Comparison of ENCODE assay signal across 14 cellular contexts in genomic region chr1:225451340-225451739, GRCh38. TPM values are rescaled to one million over a fixed set of nuclear protein-coding genes. Genes with fewer than 3 reads are reported as not detected.
DNase-seq lines count a peak whose midpoint lies in the region; ATAC-seq and TF ChIP-seq lines count a peak whose summit lies in the region.
"Had no signal": no experiment of that assay in that cellular context is flagged by ENCODE, and none has a peak within 500 bp of the region (broad histone marks: within the 10 kb centered on the region; RNA-seq: fewer than 3 reads in every experiment).

No MANE protein-coding gene starts in this region.

- TF ChIP-seq CTCF in coronary artery (IDR thresholded peaks at IDR 0.05) (no peak), nephron (IDR thresholded peaks at IDR 0.05; ENCODE audit: unreplicated experiment in 3 of 3) (no peak)

- H3K36me3 ChIP-seq in CD4-positive, CD25-positive, alpha-beta regulatory T cell (ENCODE audit: control insufficient read depth, insufficient read depth, low read length) = no peaks in the 10 kb centered on the region
- H3K36me3 ChIP-seq: Peyer's patch had no signal

- H3K4me3 ChIP-seq in CD4-positive, CD25-positive, alpha-beta regulatory T cell (ENCODE audit: low read depth, low read length) = no peak overlapping the region
- H3K4me3 ChIP-seq in coronary artery = no peak overlapping the region
- H3K4me3 ChIP-seq: Peyer's patch, psoas muscle had no signal

- H3K4me1 Mint-ChIP-seq in CD4-positive, CD25-positive, alpha-beta regulatory T cell = peaks cover 6 to 41% (median 13%) of the 10 kb centered on the region in 4 donors
- peaks cover 39% of the 10 kb centered on the region for H3K4me1 Mint-ChIP-seq in nephron

- H3K9me3 ChIP-seq in CD4-positive, CD25-positive, alpha-beta regulatory T cell (ENCODE audit: control insufficient read depth in 2 of 2, low read length in 2 of 2) = no peaks in the 10 kb centered on the region
- H3K9me3 ChIP-seq: Peyer's patch, psoas muscle had no signal

- H3K36me3 Mint-ChIP-seq in CD4-positive, CD25-positive, alpha-beta regulatory T cell = no peaks in the 10 kb centered on the region
- H3K36me3 Mint-ChIP-seq in nephron (ENCODE audit: low read depth) = no peaks in the 10 kb centered on the region
- H3K36me3 Mint-ChIP-seq: activated naive CD8-positive, alpha-beta T cell had no signal

- H3K27me3 Mint-ChIP-seq in CD4-positive, CD25-positive, alpha-beta regulatory T cell = no peaks in the 10 kb centered on the region
- H3K27me3 Mint-ChIP-seq in nephron (ENCODE audit: low read depth) = no peaks in the 10 kb centered on the region
- H3K27me3 Mint-ChIP-seq: activated naive CD8-positive, alpha-beta T cell had no signal

- no peak for DNase-seq in CD4-positive, CD25-positive, alpha-beta regulatory T cell
- peak; percentile 38 for DNase-seq in HT1080 (ENCODE audit: low read depth)
- DNase-seq in coronary artery (ENCODE audit: low spot score) = peak; percentile 70
- DNase-seq in NCI-H1694 (lab: John Stamatoyannopoulos, UW) = no peak
- DNase-seq: NCI-H748 treated with DMSO at 0.1 percent for 48 hours; psoas muscle; stimulated activated CD4-positive, alpha-beta T cell treated with anti-CD3 and anti-CD28 coated beads, Interleukin-15, amount 100 ng/mL, for 24 hours; T-helper 1 cell had no signal

- H3K27ac ChIP-seq in CD4-positive, CD25-positive, alpha-beta regulatory T cell (ENCODE audit: insufficient read depth, low read length, poor library complexity, severe bottlenecking) = no peak overlapping the region
- H3K27ac ChIP-seq in coronary artery = peak overlapping the region in 1 of 2 donors; percentile 53
- H3K27ac ChIP-seq: psoas muscle had no signal

- no peak overlapping the region for H3K4me3 Mint-ChIP-seq in CD4-positive, CD25-positive, alpha-beta regulatory T cell
- no peak overlapping the region for H3K4me3 Mint-ChIP-seq in nephron
- H3K4me3 Mint-ChIP-seq: activated naive CD8-positive, alpha-beta T cell; WTC11 had no signal

- H3K27me3 ChIP-seq in CD4-positive, CD25-positive, alpha-beta regulatory T cell (ENCODE audit: control insufficient read depth, insufficient read depth, low read length) = no peaks in the 10 kb centered on the region
- H3K27me3 ChIP-seq: Peyer's patch had no signal

- H3K27ac Mint-ChIP-seq in CD4-positive, CD25-positive, alpha-beta regulatory T cell = peak overlapping the region in 2 of 3 donors; percentile 45 to 76
- peak overlapping the region in 2 of 3 experiments; percentile 54 to 81 for H3K27ac Mint-ChIP-seq in nephron
- H3K27ac Mint-ChIP-seq: activated naive CD8-positive, alpha-beta T cell; WTC11 had no signal

- H3K4me1 ChIP-seq in CD4-positive, CD25-positive, alpha-beta regulatory T cell (ENCODE audit: control insufficient read depth, insufficient read depth, low read length, poor library complexity, severe bottlenecking) = peaks cover 6% of the 10 kb centered on the region
- H3K4me1 ChIP-seq: psoas muscle had no signal

- peaks cover 0 to 3% (median 0%) of the 10 kb centered on the region in 7 donors for H3K9me3 Mint-ChIP-seq in CD4-positive, CD25-positive, alpha-beta regulatory T cell
- H3K9me3 Mint-ChIP-seq in nephron = peaks cover 5% of the 10 kb centered on the region

- ATAC-seq in CD4-positive, CD25-positive, alpha-beta regulatory T cell (ENCODE audit: low read depth in 2 of 2) = no peak
- no peak for ATAC-seq in HG02642 (IDR thresholded peaks at IDR 0.05; ENCODE audit: poor library complexity, unreplicated experiment)
- no peak for ATAC-seq in GM21390 (IDR thresholded peaks at IDR 0.05; ENCODE audit: unreplicated experiment)

RNA-seq across cellular contexts. Expression of gene LBR, which starts 23.5 kb away (rescaled TPM):
- 140 TPM for total RNA-seq in CD4-positive, CD25-positive, alpha-beta regulatory T cell
- 100 to 1,000 TPM; 123 to 175 (median 145) TPM for polyA plus RNA-seq in CD4-positive, CD25-positive, alpha-beta regulatory T cell
- 37.8 and 45.9 TPM in 2 replicates for total RNA-seq in HT1080 (2014; rRNA removed; shearing (Covaris generic))
- polyA plus RNA-seq in HT1080 (2015; cell fraction: cytosol; rRNA removed) = 63.9 and 74.8 TPM in 2 replicates
- 127 and 140 TPM in 2 replicates for polyA plus RNA-seq in HT1080 (2015; cell fraction: nucleus; rRNA removed)

Comparison
In these comparisons a context has a peak if more than half of its experiments do, and no peak if none do; other contexts are left out.
1. DNase-seq: peak in HT1080 (single experiment) and coronary artery (single experiment); none in CD4-positive, CD25-positive, alpha-beta regulatory T cell (0 of 3) and NCI-H1694 (single experiment).